8 cellular contexts compared by ENCODE assay signal in genomic region chr10:30581779-30582380, GRCh38. TPM values are rescaled to one million over a fixed set of nuclear protein-coding genes. Genes with fewer than 3 reads are reported as not detected.
DNase-seq lines count a peak whose midpoint lies in the region; ATAC-seq, FAIRE-seq and TF ChIP-seq lines count a peak whose summit lies in the region.

No MANE protein-coding gene starts in this region.

- no peak overlapping the region for H3K4me3 ChIP-seq in prostate gland

- ATAC-seq in SK-N-SH treated with all-trans-retinoic acid at 6 μM for 48 hours (peak; percentile 72), GM21619 (IDR thresholded peaks at IDR 0.05; ENCODE audit: unreplicated experiment) (no peak)

- H3K4me1 ChIP-seq in prostate gland (replicated peaks): no peaks in the 10 kb centered on the region

- intact Hi-C loops in prostate gland (cut with DNase I): no loop called here

- TF ChIP-seq POLR2A in prostate gland (IDR thresholded peaks at IDR 0.05): no peak

- H3K27ac ChIP-seq in prostate gland: no peak overlapping the region

- DNase-seq in NCI-H2196 (lab: John Stamatoyannopoulos, UW; ENCODE audit: unreplicated experiment): peak; percentile 3
- DNase-seq in NCI-H2196 treated with DMSO at 0.1 percent for 48 hours (lab: John Stamatoyannopoulos, UW; ENCODE audit: unreplicated experiment): no peak
- peak; percentile 31 for DNase-seq in H4 (ENCODE audit: low spot score)
- DNase-seq in fibroblast of peridontal ligament (ENCODE audit: extremely low read depth): peak; percentile 69
- no peak for DNase-seq in prostate gland (ENCODE audit: low spot score)
- DNase-seq in frontal cortex (ENCODE audit: low spot score in 2 of 2): no peak

- no peaks in the 10 kb centered on the region for H3K9me3 ChIP-seq in prostate gland

- H3K36me3 ChIP-seq in prostate gland: no peaks in the 10 kb centered on the region

- peak in 3 of 4 experiments; percentile 27 to 48 (median 35) for TF ChIP-seq CTCF in prostate gland (IDR thresholded peaks at IDR 0.05)

- no peak for FAIRE-seq in frontal cortex (lab: Jason Lieb, UNC)

- H3K27me3 ChIP-seq in prostate gland (replicated peaks; ENCODE audit: insufficient read depth): no peaks in the 10 kb centered on the region

- WGBS in prostate gland: 58% methylated on average over 3 of the region's 3 CpGs

TF ChIP-seq in SK-N-SH treated with all-trans-retinoic acid at 6 μM for 48 hours, 23 proteins besides CTCF, POLR2A, EP300 and RAD21:
- no peak for TF ChIP-seq OSR1 (CRISPR knock-in tag; IDR thresholded peaks at IDR 0.05)
- TF ChIP-seq TSHZ2 (CRISPR knock-in tag; IDR thresholded peaks at IDR 0.05): no peak

RNA-seq across cellular contexts. Expression of gene LYZL2, which starts 47.7 kb away (rescaled TPM):
- total RNA-seq in H4 (2014; rRNA removed; shearing (Covaris generic)): not detected in 2 replicates
- total RNA-seq in prostate gland (1 to 10 TPM in 1 of 2 donors, not detected in 1; 3.3 TPM), frontal cortex (not detected)

Comparison
In these comparisons a context has a peak if more than half of its experiments do, and no peak if none do; other contexts are left out.
1. DNase-seq: peak in NCI-H2196 (single experiment), H4 (single experiment) and fibroblast of peridontal ligament (single experiment); none in NCI-H2196 treated with DMSO at 0.1 percent for 48 hours (single experiment), prostate gland (single experiment) and frontal cortex (0 of 2).